Comparison of ENCODE assay signal across 1 cellular context in genomic region chr20:4104045-4104444, GRCh38.
TF ChIP-seq lines count a peak whose summit lies in the region.

No MANE protein-coding gene starts in this region.

TF ChIP-seq in A549, 52 proteins besides CTCF, POLR2A, EP300 and RAD21:
- TF ChIP-seq PBX3 (IDR thresholded peaks at IDR 0.05), result no peak
- no peak for TF ChIP-seq CBX8 (IDR thresholded peaks at IDR 0.05)
- no peak for TF ChIP-seq HMGXB4 (CRISPR knock-in tag; IDR thresholded peaks at IDR 0.05; ENCODE audit: borderline replicate concordance)
- TF ChIP-seq CBX2 (IDR thresholded peaks at IDR 0.05; ENCODE audit: borderline replicate concordance, low read depth), result no peak
